8 cellular contexts compared by ENCODE assay signal in genomic region chr12:62933220-62933870, GRCh38. TPM values are rescaled to one million over a fixed set of nuclear protein-coding genes. Genes with fewer than 3 reads are reported as not detected.
DNase-seq lines count a peak whose midpoint lies in the region; ATAC-seq, FAIRE-seq and TF ChIP-seq lines count a peak whose summit lies in the region.

No MANE protein-coding gene starts in this region.

- ATAC-seq in sciatic nerve = peak; percentile 43

- FAIRE-seq in GM19239 (lab: Jason Lieb, UNC) = no peak
- FAIRE-seq in GM12891 (lab: Jason Lieb, UNC) = no peak

- H3K9me3 ChIP-seq in iPS-18c (ENCODE audit: control insufficient read depth, insufficient read depth, low read length) = peaks cover 1% of the 10 kb centered on the region

- no peak for TF ChIP-seq CTCF in astrocyte of the spinal cord (IDR thresholded peaks at IDR 0.05; ENCODE audit: low read depth, low read length)

- TF ChIP-seq POLR2A in GM12891 (IDR thresholded peaks at IDR 0.05; ENCODE audit: low read depth, low read length) = no peak

- in situ Hi-C loops in astrocyte of the spinal cord (cut with HindIII; ENCODE audit: low sequenced_read_pairs) = no loop called here

- H3K4me3 ChIP-seq in astrocyte of the spinal cord (ENCODE audit: low read depth, low read length) (peak overlapping the region; percentile 59), iPS-18c (ENCODE audit: insufficient read depth, low read depth, low read length) (peak overlapping the region; percentile 85)

- intact Hi-C loops in sciatic nerve (cut with DNase I) = no loop called here

- peak; percentile 59 for DNase-seq in Daoy (ENCODE audit: low read depth)
- peak; percentile 80 for DNase-seq in NCI-H146 (lab: John Stamatoyannopoulos, UW)
- peak; percentile 18 for DNase-seq in astrocyte of the spinal cord (ENCODE audit: low read depth, low spot score)
- no peak for DNase-seq in sciatic nerve (ENCODE audit: low spot score)
- no peak for DNase-seq in GM19239 (ENCODE audit: insufficient read length, low spot score)
- no peak for DNase-seq in stimulated activated CD4-positive, alpha-beta T cell treated with anti-CD3 and anti-CD28 coated beads, Interleukin-2, amount 100 ng/mL, for 24 hours
- DNase-seq in GM12891 (ENCODE audit: insufficient read length, low spot score) = no peak

TF ChIP-seq in GM12891, 5 proteins besides CTCF, POLR2A, EP300 and RAD21:
- TF ChIP-seq PAX5 (IDR thresholded peaks at IDR 0.05; ENCODE audit: insufficient read depth, low read length, severe bottlenecking) (no peak), POLR2AphosphoS5 (IDR thresholded peaks at IDR 0.05; ENCODE audit: low read depth, low read length) (no peak), POU2F2 (IDR thresholded peaks at IDR 0.05; ENCODE audit: low read depth, low read length) (no peak), SPI1 (IDR thresholded peaks at IDR 0.05; ENCODE audit: low read depth, low read length) (no peak), TAF1 (IDR thresholded peaks at IDR 0.05; ENCODE audit: low read depth, low read length) (no peak)

RNA-seq across cellular contexts. Expression of gene PPM1H, which starts 1.6 kb away (rescaled TPM):
- 9.7 and 9.8 TPM in 2 replicates for total RNA-seq in Daoy (2014; rRNA removed; shearing (Covaris generic))
- total RNA-seq in sciatic nerve = 12.3 TPM
- polyA plus RNA-seq in GM12891 (2012; ENCODE audit: low read depth, missing spikeins) = 0.72 TPM

Comparison
In these comparisons a context has a peak if more than half of its experiments do, and no peak if none do; other contexts are left out.
1. DNase-seq: peak in Daoy (single experiment), NCI-H146 (single experiment) and astrocyte of the spinal cord (single experiment); none in sciatic nerve (single experiment), GM19239 (single experiment), stimulated activated CD4-positive, alpha-beta T cell treated with anti-CD3 and anti-CD28 coated beads, Interleukin-2, amount 100 ng/mL, for 24 hours (0 of 2) and GM12891 (single experiment).